8 cellular contexts compared by ENCODE assay signal in genomic region chr3:66998899-66999235, GRCh38. TPM values are rescaled to one million over a fixed set of nuclear protein-coding genes. Genes with fewer than 3 reads are reported as not detected.
DNase-seq lines count a peak whose midpoint lies in the region; ATAC-seq and TF ChIP-seq lines count a peak whose summit lies in the region.

No MANE protein-coding gene starts in this region.

- no peaks in the 10 kb centered on the region for H3K27me3 ChIP-seq in adipocyte (replicated peaks; ENCODE audit: control insufficient read depth, insufficient read depth, low read length)

- H3K27ac Mint-ChIP-seq in type B pancreatic cell, result peak overlapping the region; percentile 72

- H3K9me3 ChIP-seq in adipocyte (ENCODE audit: control insufficient read depth, low read length), result no peaks in the 10 kb centered on the region

- no peak for TF ChIP-seq POLR2A in lower leg skin (IDR thresholded peaks at IDR 0.05)

- H3K4me1 ChIP-seq in adipocyte (ENCODE audit: control insufficient read depth, insufficient read depth, low read length), result peaks cover 12% of the 10 kb centered on the region

- DNase-seq in activated T-cell treated with anti-CD3 and anti-CD28 coated beads, Interleukin-2, amount 50 U/mL, for 4 hours, result no peak
- DNase-seq in activated T-cell treated with anti-CD3 and anti-CD28 coated beads, Interleukin-2, amount 50 U/mL, for 48 hours, result no peak
- DNase-seq in adipocyte (ENCODE audit: low read depth) (no peak), lower leg skin (ENCODE audit: low spot score in 2 of 2) (no peak), type B pancreatic cell (ENCODE audit: extremely low spot score, unreplicated experiment) (no peak), NOMO-1 treated with DMSO at 0.1 percent for 48 hours (lab: John Stamatoyannopoulos, UW; ENCODE audit: unreplicated experiment) (no peak), NCI-H748 treated with DMSO at 0.1 percent for 48 hours (lab: John Stamatoyannopoulos, UW) (no peak)

- H3K9me3 Mint-ChIP-seq in activated T-cell treated with anti-CD3 and anti-CD28 coated beads, Interleukin-2, amount 50 U/mL, for 4 hours, result no peaks in the 10 kb centered on the region
- no peaks in the 10 kb centered on the region for H3K9me3 Mint-ChIP-seq in type B pancreatic cell

- H3K36me3 Mint-ChIP-seq in activated T-cell treated with anti-CD3 and anti-CD28 coated beads, Interleukin-2, amount 50 U/mL, for 4 hours (ENCODE audit: insufficient read depth), result peaks cover 19% of the 10 kb centered on the region
- peaks cover 9% of the 10 kb centered on the region for H3K36me3 Mint-ChIP-seq in type B pancreatic cell

- TF ChIP-seq CTCF in lower leg skin (IDR thresholded peaks at IDR 0.05) (no peak), type B pancreatic cell (conservative IDR thresholded peaks at IDR 0.05) (no peak)

- peak overlapping the region; percentile 98 for H3K4me3 Mint-ChIP-seq in activated T-cell treated with anti-CD3 and anti-CD28 coated beads, Interleukin-2, amount 50 U/mL, for 4 hours
- H3K4me3 Mint-ChIP-seq in type B pancreatic cell, result peak overlapping the region; percentile 93

- intact Hi-C loops in lower leg skin (cut with DNase I; ENCODE audit: low total_unique reads), result no loop called here

- H3K36me3 ChIP-seq in adipocyte (ENCODE audit: control insufficient read depth, insufficient read depth, low read length, severe bottlenecking), result no peaks in the 10 kb centered on the region

- 2 to 5% methylated on average over 10 of the region's 10 CpGs for WGBS in lower leg skin, 2 donors

- peak overlapping the region; percentile 78 for H3K9ac ChIP-seq in adipocyte (ENCODE audit: low read length)

- peaks cover 13% of the 10 kb centered on the region for H3K27me3 Mint-ChIP-seq in activated T-cell treated with anti-CD3 and anti-CD28 coated beads, Interleukin-2, amount 50 U/mL, for 4 hours (ENCODE audit: low read depth)
- peaks cover 29% of the 10 kb centered on the region for H3K27me3 Mint-ChIP-seq in type B pancreatic cell

- no peak for ATAC-seq in activated T-cell treated with anti-CD3 and anti-CD28 coated beads, Interleukin-2, amount 50 U/mL, for 4 hours
- no peak for ATAC-seq in GM19023 (IDR thresholded peaks at IDR 0.05; ENCODE audit: unreplicated experiment)

- H3K4me1 Mint-ChIP-seq in activated T-cell treated with anti-CD3 and anti-CD28 coated beads, Interleukin-2, amount 50 U/mL, for 4 hours (ENCODE audit: low read depth), result peaks cover 39% of the 10 kb centered on the region
- peaks cover 3% of the 10 kb centered on the region for H3K4me1 Mint-ChIP-seq in type B pancreatic cell (ENCODE audit: unreplicated experiment)

- peak overlapping the region; percentile 95 for H3K4me3 ChIP-seq in adipocyte (ENCODE audit: low read length)
- peak overlapping the region; percentile 88 for H3K4me3 ChIP-seq in lower leg skin (ENCODE audit: low read depth, poor library complexity, severe bottlenecking)

RNA-seq across cellular contexts. Expression of gene KBTBD8, which starts 0.8 kb away (rescaled TPM):
- 10 to 100 TPM; 32.1 to 47.5 (median 44.6) TPM for total RNA-seq in activated T-cell treated with anti-CD3 and anti-CD28 coated beads, Interleukin-2, amount 50 U/mL, for 4 hours
- 1 to 10 TPM in 1 of 4 donors, under 1 TPM in 3; 0.13 to 3.0 (median 0.65) TPM for total RNA-seq in lower leg skin
- total RNA-seq in type B pancreatic cell (ENCODE audit: low replicate concordance), result 4.8 and 5.6 TPM in 2 replicates
